Comparison of ENCODE assay signal across 2 cellular contexts in the genomic region with DNA sequence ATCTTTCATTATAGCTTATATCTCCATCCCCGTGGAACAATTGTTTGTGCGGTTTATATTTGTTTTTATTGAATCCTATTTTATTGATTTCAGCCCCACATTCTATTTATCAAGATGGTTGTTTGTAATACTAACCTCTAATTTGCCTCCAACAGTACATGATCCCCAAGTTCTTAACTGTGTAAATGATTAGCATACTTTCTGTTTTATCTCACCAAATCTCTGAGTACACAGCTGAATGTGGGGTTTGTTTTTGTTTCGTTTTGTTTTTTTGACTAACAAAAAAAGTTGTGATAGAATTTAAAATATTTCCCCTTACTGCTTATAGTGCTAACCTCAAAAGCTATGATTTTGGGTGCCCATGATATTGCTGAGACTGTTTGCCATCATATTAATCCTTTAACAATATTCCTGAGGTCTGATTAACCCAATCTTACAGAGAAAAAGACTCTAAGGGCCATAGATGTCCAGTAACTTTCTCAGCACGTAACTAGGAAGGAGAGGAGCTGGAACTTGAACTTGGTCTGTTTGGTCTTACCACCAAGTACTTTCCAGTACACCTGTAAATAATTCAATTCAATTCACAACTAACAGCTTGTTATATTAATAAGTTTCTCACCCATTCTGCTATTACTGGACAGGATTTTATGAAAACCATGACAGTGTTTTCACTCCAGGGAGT.
TF ChIP-seq lines count a peak whose summit lies in the region.

No MANE protein-coding gene starts in this region.

TF ChIP-seq in IMR-90, 13 proteins besides CTCF, POLR2A, EP300 and RAD21:
- TF ChIP-seq, protein P1, sequence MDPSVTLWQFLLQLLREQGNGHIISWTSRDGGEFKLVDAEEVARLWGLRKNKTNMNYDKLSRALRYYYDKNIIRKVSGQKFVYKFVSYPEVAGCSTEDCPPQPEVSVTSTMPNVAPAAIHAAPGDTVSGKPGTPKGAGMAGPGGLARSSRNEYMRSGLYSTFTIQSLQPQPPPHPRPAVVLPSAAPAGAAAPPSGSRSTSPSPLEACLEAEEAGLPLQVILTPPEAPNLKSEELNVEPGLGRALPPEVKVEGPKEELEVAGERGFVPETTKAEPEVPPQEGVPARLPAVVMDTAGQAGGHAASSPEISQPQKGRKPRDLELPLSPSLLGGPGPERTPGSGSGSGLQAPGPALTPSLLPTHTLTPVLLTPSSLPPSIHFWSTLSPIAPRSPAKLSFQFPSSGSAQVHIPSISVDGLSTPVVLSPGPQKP (IDR thresholded peaks at IDR 0.05; ENCODE audit: borderline replicate concordance, low read depth, low read length) = no peak
- TF ChIP-seq MXI1 (IDR thresholded peaks at IDR 0.05; ENCODE audit: borderline replicate concordance, low read depth, low read length) = no peak
- no peak for TF ChIP-seq SMC3 (IDR thresholded peaks at IDR 0.05; ENCODE audit: low read depth, low read length)
- TF ChIP-seq RCOR1 (IDR thresholded peaks at IDR 0.05; ENCODE audit: insufficient replicate concordance, low read length) = no peak
- TF ChIP-seq NFE2L2 (IDR thresholded peaks at IDR 0.05; ENCODE audit: low read depth, low read length) = no peak
- no peak for TF ChIP-seq BHLHE40 (IDR thresholded peaks at IDR 0.05; ENCODE audit: low read depth, low read length)
- TF ChIP-seq RFX5 (IDR thresholded peaks at IDR 0.05; ENCODE audit: low read depth, low read length) = no peak
- TF ChIP-seq MAZ (IDR thresholded peaks at IDR 0.05; ENCODE audit: borderline replicate concordance, low read depth, low read length) = no peak
- TF ChIP-seq FOS (IDR thresholded peaks at IDR 0.05; ENCODE audit: low read depth, low read length) = no peak
- no peak for TF ChIP-seq MAFK (IDR thresholded peaks at IDR 0.05; ENCODE audit: low read depth, low read length)
- no peak for TF ChIP-seq CHD1 (IDR thresholded peaks at IDR 0.05; ENCODE audit: low read depth, low read length)
- no peak for TF ChIP-seq CEBPB (IDR thresholded peaks at IDR 0.05; ENCODE audit: low read depth, low read length)
- TF ChIP-seq, protein P2, sequence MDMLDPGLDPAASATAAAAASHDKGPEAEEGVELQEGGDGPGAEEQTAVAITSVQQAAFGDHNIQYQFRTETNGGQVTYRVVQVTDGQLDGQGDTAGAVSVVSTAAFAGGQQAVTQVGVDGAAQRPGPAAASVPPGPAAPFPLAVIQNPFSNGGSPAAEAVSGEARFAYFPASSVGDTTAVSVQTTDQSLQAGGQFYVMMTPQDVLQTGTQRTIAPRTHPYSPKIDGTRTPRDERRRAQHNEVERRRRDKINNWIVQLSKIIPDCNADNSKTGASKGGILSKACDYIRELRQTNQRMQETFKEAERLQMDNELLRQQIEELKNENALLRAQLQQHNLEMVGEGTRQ (IDR thresholded peaks at IDR 0.05; ENCODE audit: low read depth, low read length) = no peak

TF ChIP-seq in HepG2, 621 proteins besides CTCF, POLR2A, EP300 and RAD21:
- TF ChIP-seq ZNF644 (CRISPR knock-in tag; IDR thresholded peaks at IDR 0.05; ENCODE audit: low read depth) (no peak), FOXK2 (IDR thresholded peaks at IDR 0.05) (no peak), CAMTA2 (CRISPR knock-in tag; IDR thresholded peaks at IDR 0.05; ENCODE audit: borderline replicate concordance) (no peak), GTF3A (CRISPR knock-in tag; conservative IDR thresholded peaks at IDR 0.05) (no peak), HNF4A (CRISPR knock-in tag; IDR thresholded peaks at IDR 0.05) (no peak), PAWR (CRISPR knock-in tag; IDR thresholded peaks at IDR 0.05; ENCODE audit: borderline replicate concordance) (no peak), SMYD3 (CRISPR knock-in tag; IDR thresholded peaks at IDR 0.05) (no peak), ZMYM4 (CRISPR knock-in tag; IDR thresholded peaks at IDR 0.05) (no peak), TBX2 (CRISPR knock-in tag; IDR thresholded peaks at IDR 0.05; ENCODE audit: borderline replicate concordance) (no peak), ZNF564 (CRISPR knock-in tag; IDR thresholded peaks at IDR 0.05) (no peak)
- TF ChIP-seq, protein P3, sequence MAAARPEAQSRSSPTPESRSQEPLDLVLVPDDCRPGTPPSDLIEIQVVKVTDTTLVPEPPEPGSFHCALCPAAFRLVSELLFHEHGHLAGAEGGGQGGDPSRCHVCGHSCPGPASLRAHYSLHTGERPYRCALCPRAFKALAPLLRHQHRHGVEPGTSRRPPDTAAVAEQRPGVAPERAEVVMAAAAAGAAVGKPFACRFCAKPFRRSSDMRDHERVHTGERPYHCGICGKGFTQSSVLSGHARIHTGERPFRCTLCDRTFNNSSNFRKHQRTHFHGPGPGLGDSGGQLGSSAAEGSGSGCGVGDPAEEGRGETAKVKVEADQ (CRISPR knock-in tag; IDR thresholded peaks at IDR 0.05; ENCODE audit: borderline replicate concordance) = no peak
- TF ChIP-seq, protein P4, sequence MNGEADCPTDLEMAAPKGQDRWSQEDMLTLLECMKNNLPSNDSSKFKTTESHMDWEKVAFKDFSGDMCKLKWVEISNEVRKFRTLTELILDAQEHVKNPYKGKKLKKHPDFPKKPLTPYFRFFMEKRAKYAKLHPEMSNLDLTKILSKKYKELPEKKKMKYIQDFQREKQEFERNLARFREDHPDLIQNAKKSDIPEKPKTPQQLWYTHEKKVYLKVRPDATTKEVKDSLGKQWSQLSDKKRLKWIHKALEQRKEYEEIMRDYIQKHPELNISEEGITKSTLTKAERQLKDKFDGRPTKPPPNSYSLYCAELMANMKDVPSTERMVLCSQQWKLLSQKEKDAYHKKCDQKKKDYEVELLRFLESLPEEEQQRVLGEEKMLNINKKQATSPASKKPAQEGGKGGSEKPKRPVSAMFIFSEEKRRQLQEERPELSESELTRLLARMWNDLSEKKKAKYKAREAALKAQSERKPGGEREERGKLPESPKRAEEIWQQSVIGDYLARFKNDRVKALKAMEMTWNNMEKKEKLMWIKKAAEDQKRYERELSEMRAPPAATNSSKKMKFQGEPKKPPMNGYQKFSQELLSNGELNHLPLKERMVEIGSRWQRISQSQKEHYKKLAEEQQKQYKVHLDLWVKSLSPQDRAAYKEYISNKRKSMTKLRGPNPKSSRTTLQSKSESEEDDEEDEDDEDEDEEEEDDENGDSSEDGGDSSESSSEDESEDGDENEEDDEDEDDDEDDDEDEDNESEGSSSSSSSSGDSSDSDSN (CRISPR knock-in tag; IDR thresholded peaks at IDR 0.05) = no peak
- TF ChIP-seq, protein P5, sequence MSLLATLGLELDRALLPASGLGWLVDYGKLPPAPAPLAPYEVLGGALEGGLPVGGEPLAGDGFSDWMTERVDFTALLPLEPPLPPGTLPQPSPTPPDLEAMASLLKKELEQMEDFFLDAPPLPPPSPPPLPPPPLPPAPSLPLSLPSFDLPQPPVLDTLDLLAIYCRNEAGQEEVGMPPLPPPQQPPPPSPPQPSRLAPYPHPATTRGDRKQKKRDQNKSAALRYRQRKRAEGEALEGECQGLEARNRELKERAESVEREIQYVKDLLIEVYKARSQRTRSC (CRISPR knock-in tag; IDR thresholded peaks at IDR 0.05; ENCODE audit: low read depth) = no peak
- TF ChIP-seq, protein P6, sequence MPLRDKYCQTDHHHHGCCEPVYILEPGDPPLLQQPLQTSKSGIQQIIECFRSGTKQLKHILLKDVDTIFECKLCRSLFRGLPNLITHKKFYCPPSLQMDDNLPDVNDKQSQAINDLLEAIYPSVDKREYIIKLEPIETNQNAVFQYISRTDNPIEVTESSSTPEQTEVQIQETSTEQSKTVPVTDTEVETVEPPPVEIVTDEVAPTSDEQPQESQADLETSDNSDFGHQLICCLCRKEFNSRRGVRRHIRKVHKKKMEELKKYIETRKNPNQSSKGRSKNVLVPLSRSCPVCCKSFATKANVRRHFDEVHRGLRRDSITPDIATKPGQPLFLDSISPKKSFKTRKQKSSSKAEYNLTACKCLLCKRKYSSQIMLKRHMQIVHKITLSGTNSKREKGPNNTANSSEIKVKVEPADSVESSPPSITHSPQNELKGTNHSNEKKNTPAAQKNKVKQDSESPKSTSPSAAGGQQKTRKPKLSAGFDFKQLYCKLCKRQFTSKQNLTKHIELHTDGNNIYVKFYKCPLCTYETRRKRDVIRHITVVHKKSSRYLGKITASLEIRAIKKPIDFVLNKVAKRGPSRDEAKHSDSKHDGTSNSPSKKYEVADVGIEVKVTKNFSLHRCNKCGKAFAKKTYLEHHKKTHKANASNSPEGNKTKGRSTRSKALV (CRISPR knock-in tag; IDR thresholded peaks at IDR 0.05) = no peak
